Comparison of ENCODE assay signal across 1 cellular context in genomic region chr1:234971586-234972297, GRCh38.
TF ChIP-seq lines count a peak whose summit lies in the region.

No MANE protein-coding gene starts in this region.

TF ChIP-seq in GM12878, 131 proteins besides CTCF, POLR2A, EP300 and RAD21 (continued from another document and continues in another):
- TF ChIP-seq JUNB (IDR thresholded peaks at IDR 0.05) (no peak; the same call in 1 of the 2 replicates), BCLAF1 (IDR thresholded peaks at IDR 0.05) (no peak), SREBF2 (IDR thresholded peaks at IDR 0.05; ENCODE audit: low read length) (no peak), ZSCAN29 (IDR thresholded peaks at IDR 0.05) (no peak), ZNF384 (IDR thresholded peaks at IDR 0.05; ENCODE audit: borderline replicate concordance, low read depth, low read length) (0 out of 2 replicates have a peak, but pooled peaks have one; percentile 8), ZBTB33 (IDR thresholded peaks at IDR 0.05) (no peak), SMC3 (IDR thresholded peaks at IDR 0.05; ENCODE audit: borderline replicate concordance, low read length) (peak; percentile 9; the same call in 1 of the 2 replicates), WRNIP1 (IDR thresholded peaks at IDR 0.05; ENCODE audit: borderline replicate concordance, low read depth, low read length) (no peak), BCL3 (IDR thresholded peaks at IDR 0.05; ENCODE audit: borderline replicate concordance, insufficient read depth, low read depth, low read length, poor library complexity, severe bottlenecking) (peak; percentile 75), ETV6 (conservative IDR thresholded peaks at IDR 0.05 in 1 of 2, IDR thresholded peaks at IDR 0.05 in 1 of 2; ENCODE audit: borderline replicate concordance in 1 of 2, low read depth in 1 of 2) (no peak; a peak in 1 of 4 replicates), ZNF687 (IDR thresholded peaks at IDR 0.05) (peak; percentile 5), RELA (IDR thresholded peaks at IDR 0.05; ENCODE audit: borderline replicate concordance, partially characterized antibody) (no peak), NR2C2 (IDR thresholded peaks at IDR 0.05; ENCODE audit: borderline replicate concordance, control insufficient read depth, insufficient read length, low read depth) (no peak), ZBTB40 (IDR thresholded peaks at IDR 0.05; ENCODE audit: borderline replicate concordance) (peak; percentile 52; the same call in 1 of the 2 replicates), ZNF24 (IDR thresholded peaks at IDR 0.05) (peak; percentile 89), TARDBP (IDR thresholded peaks at IDR 0.05; ENCODE audit: borderline replicate concordance) (no peak), NKRF (conservative IDR thresholded peaks at IDR 0.05) (no peak), RFX5 (IDR thresholded peaks at IDR 0.05; ENCODE audit: low read depth, low read length) (no peak), SIN3A (IDR thresholded peaks at IDR 0.05; ENCODE audit: low read depth, low read length) (no peak), DPF2 (IDR thresholded peaks at IDR 0.05) (no peak; the same call in 1 of the 2 replicates), NFIC (IDR thresholded peaks at IDR 0.05; ENCODE audit: low read depth, low read length) (no peak), POU2F2 (IDR thresholded peaks at IDR 0.05; ENCODE audit: borderline replicate concordance, low read depth, low read length) (no peak; the same call in 2 of the 3 replicates), HDGF (IDR thresholded peaks at IDR 0.05) (peak; percentile 19; the same call in 1 of the 2 replicates), CBX5 (IDR thresholded peaks at IDR 0.05; ENCODE audit: low read depth) (no peak), KLF5 (IDR thresholded peaks at IDR 0.05; ENCODE audit: partially characterized antibody) (no peak), BHLHE40 (IDR thresholded peaks at IDR 0.05; ENCODE audit: borderline replicate concordance in 1 of 2, low read depth in 2 of 2, low read length in 1 of 2) (peak; percentile 3 to 82), POLR2AphosphoS5 (IDR thresholded peaks at IDR 0.05; ENCODE audit: low read length) (no peak; the same call in 1 of the 2 replicates), PBX3 (IDR thresholded peaks at IDR 0.05; ENCODE audit: insufficient replicate concordance, low read depth, low read length) (no peak), HSF1 (IDR thresholded peaks at IDR 0.05; ENCODE audit: low read depth, low read length) (no peak), FOS (IDR thresholded peaks at IDR 0.05; ENCODE audit: borderline replicate concordance, extremely low read depth, insufficient read length) (no peak), ATF3 (IDR thresholded peaks at IDR 0.05; ENCODE audit: borderline replicate concordance, extremely low read depth, low read depth, low read length) (no peak), ZBED1 (IDR thresholded peaks at IDR 0.05; ENCODE audit: borderline replicate concordance) (peak; percentile 62; the same call in 1 of the 2 replicates), KAT2A (conservative IDR thresholded peaks at IDR 0.05; ENCODE audit: control insufficient read depth, low read depth, low read length) (no peak), RB1 (IDR thresholded peaks at IDR 0.05; ENCODE audit: borderline replicate concordance) (no peak)
